In genomic region chr1:8684590-8684989, GRCh38 we compare ENCODE assay signal across 15 cellular contexts.
"Had no signal": no experiment of that assay in that cellular context is flagged by ENCODE, and none has a peak within 500 bp of the region (broad histone marks: within the 10 kb centered on the region; RNA-seq: fewer than 3 reads in every experiment).

No MANE protein-coding gene starts in this region.

- H3K4me3 ChIP-seq: gastroesophageal sphincter, smooth muscle cell, tibial nerve had no signal

- H3K9me3 ChIP-seq: gastroesophageal sphincter, neutrophil, tibial nerve had no signal

- H3K27me3 ChIP-seq: gastroesophageal sphincter, neutrophil, tibial nerve had no signal

- H3K27me3 Mint-ChIP-seq: activated CD4-positive, alpha-beta memory T cell treated with anti-CD3 and anti-CD28 coated beads, Interleukin-2, amount 10 ng/mL, durations not matched to agents 7 days and 5 days had no signal

- H3K4me2 ChIP-seq: smooth muscle cell had no signal

- H3K4me3 Mint-ChIP-seq: activated CD4-positive, alpha-beta memory T cell treated with anti-CD3 and anti-CD28 coated beads, Interleukin-2, amount 10 ng/mL, durations not matched to agents 7 days and 5 days; activated T-cell treated with anti-CD3 and anti-CD28 coated beads, Interleukin-2, amount 50 U/mL, for 72 hours; stimulated activated effector memory CD8-positive, alpha-beta T cell treated with anti-CD3 and anti-CD28 coated beads, Interleukin-12 subunit alpha, Interleukin-12 subunit beta, amount 100 ng/mL, for 72 hours had no signal

- ATAC-seq: activated T-cell treated with anti-CD3 and anti-CD28 coated beads, Interleukin-2, amount 50 U/mL, for 72 hours; gastroesophageal sphincter; left ventricle myocardium superior; right cardiac atrium; stimulated activated effector memory CD8-positive, alpha-beta T cell treated with anti-CD3 and anti-CD28 coated beads, Interleukin-12 subunit alpha, Interleukin-12 subunit beta, amount 100 ng/mL, for 72 hours had no signal

- H3K36me3 Mint-ChIP-seq: stimulated activated effector memory CD8-positive, alpha-beta T cell treated with anti-CD3 and anti-CD28 coated beads, Interleukin-12 subunit alpha, Interleukin-12 subunit beta, amount 100 ng/mL, for 72 hours had no signal

- H3K27ac Mint-ChIP-seq: activated CD4-positive, alpha-beta memory T cell treated with anti-CD3 and anti-CD28 coated beads, Interleukin-2, amount 10 ng/mL, durations not matched to agents 7 days and 5 days; activated T-cell treated with anti-CD3 and anti-CD28 coated beads, Interleukin-2, amount 50 U/mL, for 72 hours; stimulated activated effector memory CD8-positive, alpha-beta T cell treated with anti-CD3 and anti-CD28 coated beads, Interleukin-12 subunit alpha, Interleukin-12 subunit beta, amount 100 ng/mL, for 72 hours had no signal

- H3K9me3 Mint-ChIP-seq: activated CD4-positive, alpha-beta memory T cell treated with anti-CD3 and anti-CD28 coated beads, Interleukin-2, amount 10 ng/mL, durations not matched to agents 7 days and 5 days; activated T-cell treated with anti-CD3 and anti-CD28 coated beads, Interleukin-2, amount 50 U/mL, for 72 hours; stimulated activated effector memory CD8-positive, alpha-beta T cell treated with anti-CD3 and anti-CD28 coated beads, Interleukin-12 subunit alpha, Interleukin-12 subunit beta, amount 100 ng/mL, for 72 hours had no signal

- H3K36me3 ChIP-seq: gastroesophageal sphincter, neutrophil, tibial nerve had no signal

- DNase-seq: activated CD4-positive, alpha-beta memory T cell treated with anti-CD3 and anti-CD28 coated beads, Interleukin-2, amount 10 ng/mL, durations not matched to agents 7 days and 5 days; activated CD4-positive, alpha-beta T cell treated with anti-CD3 and anti-CD28 coated beads for 1 hour; activated T-cell treated with anti-CD3 and anti-CD28 coated beads, Interleukin-2, amount 50 U/mL, for 72 hours; aorta; effector CD8-positive, alpha-beta T cell; left ventricle myocardium superior; mesenchymal stem cell; right cardiac atrium; SW 1271; T-helper 9 cell had no signal

- H3K27ac ChIP-seq: neutrophil, tibial nerve had no signal
